ENCODE assay signal across 7 cellular contexts in the genomic region with DNA sequence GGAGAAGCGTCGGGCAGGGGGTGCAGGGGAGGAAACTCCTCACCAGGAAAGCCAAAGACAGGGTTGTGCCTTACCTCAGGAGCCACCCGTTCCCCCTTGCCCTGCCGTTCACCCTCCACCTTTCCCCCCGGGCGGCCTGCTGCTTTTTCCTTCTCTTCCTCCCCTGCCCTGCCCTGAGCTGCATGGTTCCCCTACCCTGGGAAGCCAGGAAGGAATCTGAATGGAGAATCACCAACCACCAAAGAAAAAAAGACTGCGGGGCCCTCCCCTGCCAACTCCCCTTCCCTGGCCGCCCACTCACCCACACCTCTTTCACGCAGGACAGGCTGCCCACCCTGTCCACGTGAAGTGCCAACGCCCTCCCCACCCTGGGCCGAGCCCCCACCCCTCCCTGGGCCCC. TPM values are rescaled to one million over a fixed set of nuclear protein-coding genes. Genes with fewer than 3 reads are reported as not detected.
DNase-seq lines count a peak whose midpoint lies in the region; ATAC-seq and TF ChIP-seq lines count a peak whose summit lies in the region.

No MANE protein-coding gene starts in this region.

- H3K4me3 ChIP-seq in HUES48 (ENCODE audit: low read depth, low read length): peak overlapping the region; percentile 95
- peak overlapping the region; percentile 32 to 90 for H3K4me3 ChIP-seq in esophagus (ENCODE audit: low read depth in 1 of 2, low read length in 2 of 2)

- H3K36me3 Mint-ChIP-seq in activated CD4-positive, alpha-beta T cell treated with anti-CD3 and anti-CD28 coated beads, Interleukin-2, amount 10 ng/mL, durations not matched to agents 7 days and 5 days (ENCODE audit: low read depth): peaks cover 31% of the 10 kb centered on the region
- H3K36me3 Mint-ChIP-seq in osteocyte (ENCODE audit: unreplicated experiment): peaks cover 7% of the 10 kb centered on the region

- no peaks in the 10 kb centered on the region for H3K27me3 ChIP-seq in HUES48 (ENCODE audit: control insufficient read depth, insufficient read depth, low read length)
- no peaks in the 10 kb centered on the region for H3K27me3 ChIP-seq in esophagus (ENCODE audit: control insufficient read depth in 1 of 2, insufficient read depth in 2 of 2, low read length in 2 of 2)

- POLR2A ChIA-PET in activated CD4-positive, alpha-beta T cell treated with anti-CD3 and anti-CD28 coated beads, Interleukin-2, amount 10 ng/mL, durations not matched to agents 7 days and 5 days (lab: Charles Lee): interaction anchor here (1.0 kb wide), 1 partner anchor 23 kb away, joined by 3 read pairs; no protein-coding TSS in a partner anchor

- H3K4me1 ChIP-seq in HUES48 (ENCODE audit: control insufficient read depth, insufficient read depth, low read length) (no peaks in the 10 kb centered on the region), esophagus (ENCODE audit: control insufficient read depth in 2 of 2, insufficient read depth in 2 of 2, low read length in 1 of 2) (no peaks in the 10 kb centered on the region)

- H3K36me3 ChIP-seq in HUES48 (ENCODE audit: control insufficient read depth, insufficient read depth, low read length) (peaks cover 18% of the 10 kb centered on the region), esophagus (ENCODE audit: control insufficient read depth in 2 of 2, insufficient read depth in 2 of 2, low read length in 1 of 2) (peaks cover 0 to 4% of the 10 kb centered on the region in 2 donors)

- no peaks in the 10 kb centered on the region for H3K9me3 Mint-ChIP-seq in activated CD4-positive, alpha-beta T cell treated with anti-CD3 and anti-CD28 coated beads, Interleukin-2, amount 10 ng/mL, durations not matched to agents 7 days and 5 days
- no peaks in the 10 kb centered on the region for H3K9me3 Mint-ChIP-seq in osteocyte (ENCODE audit: unreplicated experiment)

- H3K9ac ChIP-seq in HUES48 (ENCODE audit: low read depth, low read length): 0 out of 2 replicates have a peak overlapping the region, but pooled peaks have one; percentile 40

- H3K27ac ChIP-seq in HUES48 (ENCODE audit: low read depth, low read length): peak overlapping the region; percentile 96
- H3K27ac ChIP-seq in esophagus (ENCODE audit: low read depth in 2 of 2, low read length in 1 of 2): peak overlapping the region; percentile 97 to 99

- CTCF ChIA-PET in activated CD4-positive, alpha-beta T cell treated with anti-CD3 and anti-CD28 coated beads, Interleukin-2, amount 10 ng/mL, durations not matched to agents 7 days and 5 days (lab: Charles Lee): interaction anchor here (1.0 to 1.4 kb wide), 5 partner anchors 11 to 177 kb away, joined by 3 to 7 read pairs (median 4); no protein-coding TSS in a partner anchor

- H3K4me3 Mint-ChIP-seq in activated CD4-positive, alpha-beta T cell treated with anti-CD3 and anti-CD28 coated beads, Interleukin-2, amount 10 ng/mL, durations not matched to agents 7 days and 5 days: peak overlapping the region; percentile 87
- peak overlapping the region; percentile 100 for H3K4me3 Mint-ChIP-seq in osteocyte (ENCODE audit: unreplicated experiment)

- no peaks in the 10 kb centered on the region for H3K27me3 Mint-ChIP-seq in activated CD4-positive, alpha-beta T cell treated with anti-CD3 and anti-CD28 coated beads, Interleukin-2, amount 10 ng/mL, durations not matched to agents 7 days and 5 days
- H3K27me3 Mint-ChIP-seq in osteocyte (ENCODE audit: unreplicated experiment): no peaks in the 10 kb centered on the region

- DNase-seq in activated CD4-positive, alpha-beta T cell treated with anti-CD3 and anti-CD28 coated beads, Interleukin-2, amount 10 ng/mL, durations not matched to agents 7 days and 5 days: no peak
- DNase-seq in osteocyte (ENCODE audit: extremely low spot score, unreplicated experiment) (no peak), T1000 (lab: John Stamatoyannopoulos, UW) (no peak), MV-4-11 (lab: John Stamatoyannopoulos, UW) (no peak)

- 6% methylated on average over 8 to 12 of the region's 12 CpGs for WGBS in esophagus, 2 donors

- peaks cover 55% of the 10 kb centered on the region for H3K4me1 Mint-ChIP-seq in activated CD4-positive, alpha-beta T cell treated with anti-CD3 and anti-CD28 coated beads, Interleukin-2, amount 10 ng/mL, durations not matched to agents 7 days and 5 days
- peaks cover 33% of the 10 kb centered on the region for H3K4me1 Mint-ChIP-seq in osteocyte (ENCODE audit: unreplicated experiment)

- H3K27ac Mint-ChIP-seq in activated CD4-positive, alpha-beta T cell treated with anti-CD3 and anti-CD28 coated beads, Interleukin-2, amount 10 ng/mL, durations not matched to agents 7 days and 5 days: peak overlapping the region; percentile 100
- peak overlapping the region; percentile 100 for H3K27ac Mint-ChIP-seq in osteocyte (ENCODE audit: unreplicated experiment)

- ATAC-seq in activated CD4-positive, CD25-positive, alpha-beta regulatory T cell treated with anti-CD3 and anti-CD28 coated beads, Interleukin-2, amount 50 U/mL, for 24 hours: no peak

- H3K9me3 ChIP-seq in HUES48 (ENCODE audit: control insufficient read depth, insufficient read depth, low read length): no peaks in the 10 kb centered on the region
- H3K9me3 ChIP-seq in esophagus (ENCODE audit: control insufficient read depth in 2 of 2, insufficient read depth in 1 of 2, low read depth in 1 of 2, low read length in 1 of 2): no peaks in the 10 kb centered on the region

- TF ChIP-seq CTCF in osteocyte (IDR thresholded peaks at IDR 0.05): no peak

RNA-seq across cellular contexts. Expression of a gene that starts 0.8 kb away (rescaled TPM):
- total RNA-seq in activated CD4-positive, alpha-beta T cell treated with anti-CD3 and anti-CD28 coated beads, Interleukin-2, amount 10 ng/mL, durations not matched to agents 7 days and 5 days: 10 to 100 TPM; 33.7 to 35.6 TPM
- polyA plus RNA-seq in esophagus: 10 to 100 TPM; 13.0 to 17.2 TPM
- 36.1 and 39.9 TPM in 2 replicates for total RNA-seq in osteocyte

RNA-seq across cellular contexts. Expression of a gene that starts 24.7 kb away (rescaled TPM):
- 100 to 1,000 TPM in 1 of 2 experiments, 10 to 100 TPM in 1; 91.0 to 100 TPM for total RNA-seq in activated CD4-positive, alpha-beta T cell treated with anti-CD3 and anti-CD28 coated beads, Interleukin-2, amount 10 ng/mL, durations not matched to agents 7 days and 5 days
- 10 to 100 TPM; 59.9 to 64.2 TPM for polyA plus RNA-seq in esophagus
- total RNA-seq in osteocyte: 63.7 and 64.4 TPM in 2 replicates

RNA-seq across cellular contexts. Expression of a gene that starts 25.0 kb away (rescaled TPM):
- 10 to 100 TPM; 62.3 to 72.2 TPM for total RNA-seq in activated CD4-positive, alpha-beta T cell treated with anti-CD3 and anti-CD28 coated beads, Interleukin-2, amount 10 ng/mL, durations not matched to agents 7 days and 5 days
- polyA plus RNA-seq in esophagus: 100 to 1,000 TPM in 1 of 2 donors, 10 to 100 TPM in 1; 63.5 to 102 TPM
- 64.5 and 73.9 TPM in 2 replicates for total RNA-seq in osteocyte

RNA-seq across cellular contexts. Expression of a gene that starts 49.5 kb away (rescaled TPM):
- not detected for total RNA-seq in activated CD4-positive, alpha-beta T cell treated with anti-CD3 and anti-CD28 coated beads, Interleukin-2, amount 10 ng/mL, durations not matched to agents 7 days and 5 days
- polyA plus RNA-seq in esophagus: not detected
- total RNA-seq in osteocyte: not detected in 2 replicates
